19 cellular contexts compared by ENCODE assay signal in genomic region chr5:32090026-32090754, GRCh38.
DNase-seq lines count a peak whose midpoint lies in the region; ATAC-seq and TF ChIP-seq lines count a peak whose summit lies in the region.
"Had no signal": no experiment of that assay in that cellular context is flagged by ENCODE, and none has a peak within 500 bp of the region (broad histone marks: within the 10 kb centered on the region; RNA-seq: fewer than 3 reads in every experiment).

No MANE protein-coding gene starts in this region.

- H3K9me3 ChIP-seq in esophagus muscularis mucosa (no peaks in the 10 kb centered on the region), upper lobe of right lung (no peaks in the 10 kb centered on the region)
- H3K9me3 ChIP-seq: BLaER1 treated with 17β-estradiol and CSF1 and Interleukin-3, amounts not matched to agents 10 nM and 100 nM had no signal

- TF ChIP-seq CTCF in esophagus muscularis mucosa (IDR thresholded peaks at IDR 0.05) (no peak), upper lobe of right lung (IDR thresholded peaks at IDR 0.05) (no peak)

- no peaks in the 10 kb centered on the region for H3K27me3 ChIP-seq in H7 (ENCODE audit: control insufficient read depth, insufficient read depth, low read length)
- no peaks in the 10 kb centered on the region for H3K27me3 ChIP-seq in esophagus muscularis mucosa
- H3K27me3 ChIP-seq in upper lobe of right lung = no peaks in the 10 kb centered on the region
- H3K27me3 ChIP-seq: BLaER1 treated with 17β-estradiol and CSF1 and Interleukin-3, amounts not matched to agents 10 nM and 100 nM had no signal

- no peak overlapping the region for H3K27ac Mint-ChIP-seq in activated CD8-positive, alpha-beta memory T cell treated with anti-CD3 and anti-CD28 coated beads, Interleukin-2, amount 10 ng/mL, durations not matched to agents 7 days and 5 days
- H3K27ac Mint-ChIP-seq: B cell; CD8-positive, alpha-beta T cell; HFFc6 had no signal

- H3K27me3 Mint-ChIP-seq in activated CD8-positive, alpha-beta memory T cell treated with anti-CD3 and anti-CD28 coated beads, Interleukin-2, amount 10 ng/mL, durations not matched to agents 7 days and 5 days = no peaks in the 10 kb centered on the region
- H3K27me3 Mint-ChIP-seq: B cell had no signal

- CTCF ChIA-PET in activated CD8-positive, alpha-beta memory T cell treated with anti-CD3 and anti-CD28 coated beads, Interleukin-2, amount 10 ng/mL, durations not matched to agents 7 days and 5 days (lab: Charles Lee) = interaction anchor here (0.9 kb wide), 1 partner anchor 13 kb away, joined by 3 read pairs; no protein-coding TSS in a partner anchor
- CTCF ChIA-PET in HEK293T (lab: Yijun Ruan, JAX) = interaction anchor here (0.5 to 1.6 kb wide), 4 partner anchors 8 to 54 kb away, joined by 3 to 8 read pairs (median 5); no protein-coding TSS in a partner anchor

- no peaks in the 10 kb centered on the region for H3K9me3 Mint-ChIP-seq in activated CD8-positive, alpha-beta memory T cell treated with anti-CD3 and anti-CD28 coated beads, Interleukin-2, amount 10 ng/mL, durations not matched to agents 7 days and 5 days (ENCODE audit: low read depth)
- H3K9me3 Mint-ChIP-seq: CD8-positive, alpha-beta T cell; HFFc6 had no signal

- H3K36me3 Mint-ChIP-seq in activated CD8-positive, alpha-beta memory T cell treated with anti-CD3 and anti-CD28 coated beads, Interleukin-2, amount 10 ng/mL, durations not matched to agents 7 days and 5 days = no peaks in the 10 kb centered on the region

- no peak for TF ChIP-seq POLR2A in esophagus muscularis mucosa (IDR thresholded peaks at IDR 0.05; ENCODE audit: low read depth)

- peaks cover 8% of the 10 kb centered on the region for H3K36me3 ChIP-seq in H7 (replicated peaks; ENCODE audit: control insufficient read depth, insufficient read depth, low read length)
- peaks cover 0 to 72% (median 35%) of the 10 kb centered on the region in 4 donors for H3K36me3 ChIP-seq in esophagus muscularis mucosa
- peaks cover 33% of the 10 kb centered on the region for H3K36me3 ChIP-seq in upper lobe of right lung

- peaks cover 6% of the 10 kb centered on the region for H3K4me1 Mint-ChIP-seq in activated CD8-positive, alpha-beta memory T cell treated with anti-CD3 and anti-CD28 coated beads, Interleukin-2, amount 10 ng/mL, durations not matched to agents 7 days and 5 days

- H3K4me3 Mint-ChIP-seq in activated CD8-positive, alpha-beta memory T cell treated with anti-CD3 and anti-CD28 coated beads, Interleukin-2, amount 10 ng/mL, durations not matched to agents 7 days and 5 days = no peak overlapping the region
- H3K4me3 Mint-ChIP-seq: B cell; CD8-positive, alpha-beta T cell; HFFc6 had no signal

- ATAC-seq in activated CD8-positive, alpha-beta memory T cell treated with anti-CD3 and anti-CD28 coated beads, Interleukin-2, amount 10 ng/mL, durations not matched to agents 7 days and 5 days = no peak
- ATAC-seq in upper lobe of right lung = no peak
- ATAC-seq: CD8-positive, alpha-beta T cell; GM12878 had no signal

- H3K4me3 ChIP-seq in H7 (ENCODE audit: insufficient read depth, low read depth, low read length) (no peak overlapping the region), esophagus muscularis mucosa (no peak overlapping the region), upper lobe of right lung (no peak overlapping the region)
- H3K4me3 ChIP-seq: BLaER1 treated with 17β-estradiol and CSF1 and Interleukin-3, amounts not matched to agents 10 nM and 100 nM; GM12878; GM23248 had no signal

- intact Hi-C loops in esophagus muscularis mucosa (cut with DNase I) (loop anchor here (5.0 to 10.0 kb wide), 2 partner anchors 225 to 263 kb away; partner anchors contain the start of gene MTMR12), upper lobe of right lung (cut with DNase I) (no loop called here)

- H3K4me1 ChIP-seq in esophagus muscularis mucosa = peaks cover 6 to 16% (median 13%) of the 10 kb centered on the region in 4 donors
- H3K4me1 ChIP-seq in upper lobe of right lung = no peaks in the 10 kb centered on the region

- H3K27ac ChIP-seq in esophagus muscularis mucosa (replicated peaks in 1 of 4) = no peak overlapping the region
- H3K27ac ChIP-seq in upper lobe of right lung = no peak overlapping the region
- H3K27ac ChIP-seq: BLaER1 treated with 17β-estradiol and CSF1 and Interleukin-3, amounts not matched to agents 10 nM and 100 nM; GM23248 had no signal

- WGBS in esophagus muscularis mucosa = 89% methylated on average over 17 of the region's 24 CpGs

- no peak for TF ChIP-seq EP300 in esophagus muscularis mucosa (IDR thresholded peaks at IDR 0.05)

- DNase-seq in H7 (peak; percentile 52), esophagus muscularis mucosa (ENCODE audit: extremely low spot score) (peak; percentile 74), upper lobe of right lung (peak; percentile 44), NCI-H2081 treated with DMSO at 0.1 percent for 48 hours (lab: John Stamatoyannopoulos, UW) (no peak), HEK293T (ENCODE audit: extremely low spot score) (no peak)
- DNase-seq in activated CD8-positive, alpha-beta memory T cell treated with anti-CD3 and anti-CD28 coated beads, Interleukin-2, amount 10 ng/mL, durations not matched to agents 7 days and 5 days = peak; percentile 27
- DNase-seq: CD8-positive, alpha-beta T cell; COR-L47; DMS 273 treated with DMSO at 0.1 percent for 48 hours; DMS53; DND-41; EL; GM23248; HCEC 1CT; HFFc6; IMR-90 had no signal

- POLR2A ChIA-PET in HEK293T (lab: Yijun Ruan, JAX) = no interaction called here

TF ChIP-seq in HEK293T, 16 proteins besides CTCF, POLR2A, EP300 and RAD21:
- no peak for TF ChIP-seq L3MBTL2 (conservative IDR thresholded peaks at IDR 0.05)
- TF ChIP-seq SUZ12 (IDR thresholded peaks at IDR 0.05) = no peak
- TF ChIP-seq LEF1 (IDR thresholded peaks at IDR 0.05; ENCODE audit: borderline replicate concordance) = no peak
- no peak for TF ChIP-seq FOXM1 (IDR thresholded peaks at IDR 0.05; ENCODE audit: borderline replicate concordance)
- TF ChIP-seq ARNT (IDR thresholded peaks at IDR 0.05) = no peak

Comparison
In these comparisons a context has a peak if more than half of its experiments do, and no peak if none do; other contexts are left out.
1. DNase-seq: peak in H7 (single experiment), activated CD8-positive, alpha-beta memory T cell treated with anti-CD3 and anti-CD28 coated beads, Interleukin-2, amount 10 ng/mL, durations not matched to agents 7 days and 5 days (single experiment), esophagus muscularis mucosa (single experiment) and upper lobe of right lung (single experiment); none in NCI-H2081 treated with DMSO at 0.1 percent for 48 hours (single experiment) and HEK293T (single experiment).